In the genomic region with DNA sequence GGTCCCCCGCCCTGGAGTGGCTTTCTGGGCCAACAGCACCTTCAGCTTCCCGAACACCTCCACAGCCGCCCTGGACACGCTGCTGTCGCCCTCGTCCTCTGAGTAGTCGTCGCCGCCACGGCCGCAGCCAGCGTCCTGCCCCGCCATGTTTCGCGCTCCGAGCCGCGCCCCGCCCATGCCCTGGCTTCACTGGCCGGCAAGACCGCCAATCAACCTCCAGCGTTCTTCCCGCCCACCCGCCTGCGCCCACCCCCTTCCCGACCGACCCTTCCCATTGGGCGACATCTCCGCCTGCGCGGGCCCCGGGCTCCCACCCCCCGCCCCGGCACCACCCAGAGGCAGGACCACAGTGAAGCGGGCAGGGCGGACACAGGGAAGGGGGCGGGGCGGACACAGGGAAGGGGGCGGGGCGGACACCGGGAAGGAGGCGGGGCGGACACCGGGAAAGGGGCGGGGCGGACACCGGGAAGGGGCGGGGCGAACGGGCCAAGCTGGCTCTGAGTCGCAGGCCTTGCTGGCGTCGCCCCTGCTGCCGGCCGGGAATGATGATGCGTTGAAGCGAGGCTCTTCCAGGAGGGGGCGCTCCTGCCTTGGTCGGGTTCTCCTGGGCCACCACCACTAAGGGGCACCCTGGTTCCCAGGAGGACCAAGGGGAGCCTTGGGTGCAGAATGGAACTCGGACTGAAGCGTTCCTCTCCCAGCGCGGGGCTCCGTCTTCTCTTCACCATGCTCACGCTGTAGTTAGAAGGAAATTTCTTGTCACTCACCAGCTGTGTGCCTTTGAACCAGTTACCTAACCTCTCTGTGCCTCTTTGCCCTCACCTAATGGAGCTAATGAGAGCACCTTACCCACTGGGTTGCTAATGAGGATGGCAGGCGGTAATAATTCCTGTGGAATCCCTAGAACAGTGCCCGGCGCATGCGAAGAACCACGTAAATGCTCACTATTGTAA, we compare ENCODE assay signal across 8 cellular contexts. TPM values are rescaled to one million over a fixed set of nuclear protein-coding genes. Genes with fewer than 3 reads are reported as not detected.
DNase-seq lines count a peak whose midpoint lies in the region; ATAC-seq, FAIRE-seq and TF ChIP-seq lines count a peak whose summit lies in the region.

Gene HAUS7 (minus strand): TSS at position 166 of the 953 bp plus-strand sequence. CDS start 19 bp downstream, at position 147.

- no peaks in the 10 kb centered on the region for H3K9me3 Mint-ChIP-seq in activated T-helper 2 cell treated with anti-CD3 and anti-CD28 coated beads, Interferon-gamma antibody, Interleukin-2, Interleukin-4, amounts not matched to agents 10 μg/mL and 5 μg/mL and 100 μg/mL, durations not matched to agents 14 hours and 24 hours and 36 hours
- H3K9me3 Mint-ChIP-seq in nephron, result peaks cover 11% of the 10 kb centered on the region

- ATAC-seq in RWPE2 (ENCODE audit: low read depth), result peak; percentile 82
- ATAC-seq in stimulated activated naive CD8-positive, alpha-beta T cell treated with anti-CD3 and anti-CD28 coated beads, Interleukin-15, Interleukin-2, amounts not matched to agents 100 U/mL and 50 U/mL, for 24 hours, result peak; percentile 87

- no peaks in the 10 kb centered on the region for H3K27me3 ChIP-seq in RWPE2 (ENCODE audit: insufficient read depth, poor library complexity, severe bottlenecking)

- H3K4me3 ChIP-seq in RWPE2 (ENCODE audit: severe bottlenecking), result peak within 1 kb of the TSS; percentile 95

- intact Hi-C loops in activated T-helper 2 cell treated with anti-CD3 and anti-CD28 coated beads, Interferon-gamma antibody, Interleukin-2, Interleukin-4, amounts not matched to agents 10 μg/mL and 5 μg/mL and 100 μg/mL, durations not matched to agents 14 hours and 24 hours and 36 hours (cut with micrococcal nuclease), result loop anchor here (1.0 to 5.0 kb wide), 3 partner anchors 37 to 513 kb away; partner anchors contain the start of gene CCNQ

- H3K36me3 ChIP-seq in RWPE2 (ENCODE audit: low read depth), result no peaks in the 10 kb centered on the region

- H3K27ac ChIP-seq in RWPE2 (ENCODE audit: poor library complexity, severe bottlenecking), result no peak within 1 kb of the TSS

- H3K36me3 Mint-ChIP-seq in activated T-helper 2 cell treated with anti-CD3 and anti-CD28 coated beads, Interferon-gamma antibody, Interleukin-2, Interleukin-4, amounts not matched to agents 10 μg/mL and 5 μg/mL and 100 μg/mL, durations not matched to agents 14 hours and 24 hours and 36 hours (ENCODE audit: low read depth), result peaks cover 7% of the 10 kb centered on the region
- H3K36me3 Mint-ChIP-seq in nephron (ENCODE audit: low read depth), result peaks cover 3% of the 10 kb centered on the region

- peaks cover 2% of the 10 kb centered on the region for H3K4me1 Mint-ChIP-seq in activated T-helper 2 cell treated with anti-CD3 and anti-CD28 coated beads, Interferon-gamma antibody, Interleukin-2, Interleukin-4, amounts not matched to agents 10 μg/mL and 5 μg/mL and 100 μg/mL, durations not matched to agents 14 hours and 24 hours and 36 hours (ENCODE audit: low read depth)
- peaks cover 14% of the 10 kb centered on the region for H3K4me1 Mint-ChIP-seq in nephron

- H3K27me3 Mint-ChIP-seq in activated T-helper 2 cell treated with anti-CD3 and anti-CD28 coated beads, Interferon-gamma antibody, Interleukin-2, Interleukin-4, amounts not matched to agents 10 μg/mL and 5 μg/mL and 100 μg/mL, durations not matched to agents 14 hours and 24 hours and 36 hours (ENCODE audit: low read depth), result no peaks in the 10 kb centered on the region
- H3K27me3 Mint-ChIP-seq in nephron (ENCODE audit: low read depth), result no peaks in the 10 kb centered on the region

- TF ChIP-seq POLR2A in H54 (IDR thresholded peaks at IDR 0.05; ENCODE audit: low read depth, low read length), result peak; percentile 54; the same call in 1 of the 2 replicates

- no peaks in the 10 kb centered on the region for H3K4me1 ChIP-seq in RWPE2 (ENCODE audit: insufficient read depth, poor library complexity, severe bottlenecking)

- H3K4me3 Mint-ChIP-seq in activated T-helper 2 cell treated with anti-CD3 and anti-CD28 coated beads, Interferon-gamma antibody, Interleukin-2, Interleukin-4, amounts not matched to agents 10 μg/mL and 5 μg/mL and 100 μg/mL, durations not matched to agents 14 hours and 24 hours and 36 hours (ENCODE audit: low read depth), result peak within 1 kb of the TSS; percentile 84
- H3K4me3 Mint-ChIP-seq in nephron, result peak within 1 kb of the TSS; percentile 80 to 87 (median 87)

- H3K9me3 ChIP-seq in RWPE2 (ENCODE audit: severe bottlenecking), result no peaks in the 10 kb centered on the region

- H3K27ac Mint-ChIP-seq in activated T-helper 2 cell treated with anti-CD3 and anti-CD28 coated beads, Interferon-gamma antibody, Interleukin-2, Interleukin-4, amounts not matched to agents 10 μg/mL and 5 μg/mL and 100 μg/mL, durations not matched to agents 14 hours and 24 hours and 36 hours, result peak within 1 kb of the TSS; percentile 72
- H3K27ac Mint-ChIP-seq in nephron, result peak within 1 kb of the TSS; percentile 86 to 93 (median 90)

- peak; percentile 85 for DNase-seq in ELR (ENCODE audit: low read depth)
- peak; percentile 98 for DNase-seq in H54 (ENCODE audit: insufficient read length, low spot score)
- DNase-seq in LoVo (ENCODE audit: low spot score), result peak; percentile 79
- peak; percentile 74 for DNase-seq in RWPE2 (ENCODE audit: low spot score)
- DNase-seq in activated T-helper 2 cell treated with anti-CD3 and anti-CD28 coated beads, Interferon-gamma antibody, Interleukin-2, Interleukin-4, amounts not matched to agents 10 μg/mL and 5 μg/mL and 100 μg/mL, durations not matched to agents 14 hours and 24 hours and 36 hours (ENCODE audit: low spot score), result peak; percentile 81
- peak; percentile 79 for DNase-seq in fibroblast of peridontal ligament (ENCODE audit: extremely low read depth)
- DNase-seq in stimulated activated naive CD8-positive, alpha-beta T cell treated with anti-CD3 and anti-CD28 coated beads, Interleukin-15, Interleukin-2, amounts not matched to agents 100 U/mL and 50 U/mL, for 24 hours, result peak; percentile 86

- TF ChIP-seq CTCF in RWPE2 (IDR thresholded peaks at IDR 0.05; ENCODE audit: poor library complexity, severe bottlenecking) (peak; percentile 66), nephron (IDR thresholded peaks at IDR 0.05; ENCODE audit: unreplicated experiment in 3 of 3) (peak; percentile 52 to 68 (median 59))

- no peak for FAIRE-seq in H54 (lab: Jason Lieb, UNC)

RNA-seq across cellular contexts. Expression of gene HAUS7, which starts in this region (rescaled TPM):
- 58.2 and 62.0 TPM in 2 replicates for total RNA-seq in activated T-helper 2 cell treated with anti-CD3 and anti-CD28 coated beads, Interferon-gamma antibody, Interleukin-2, Interleukin-4, amounts not matched to agents 10 μg/mL and 5 μg/mL and 100 μg/mL, durations not matched to agents 14 hours and 24 hours and 36 hours
